In the genomic region with DNA sequence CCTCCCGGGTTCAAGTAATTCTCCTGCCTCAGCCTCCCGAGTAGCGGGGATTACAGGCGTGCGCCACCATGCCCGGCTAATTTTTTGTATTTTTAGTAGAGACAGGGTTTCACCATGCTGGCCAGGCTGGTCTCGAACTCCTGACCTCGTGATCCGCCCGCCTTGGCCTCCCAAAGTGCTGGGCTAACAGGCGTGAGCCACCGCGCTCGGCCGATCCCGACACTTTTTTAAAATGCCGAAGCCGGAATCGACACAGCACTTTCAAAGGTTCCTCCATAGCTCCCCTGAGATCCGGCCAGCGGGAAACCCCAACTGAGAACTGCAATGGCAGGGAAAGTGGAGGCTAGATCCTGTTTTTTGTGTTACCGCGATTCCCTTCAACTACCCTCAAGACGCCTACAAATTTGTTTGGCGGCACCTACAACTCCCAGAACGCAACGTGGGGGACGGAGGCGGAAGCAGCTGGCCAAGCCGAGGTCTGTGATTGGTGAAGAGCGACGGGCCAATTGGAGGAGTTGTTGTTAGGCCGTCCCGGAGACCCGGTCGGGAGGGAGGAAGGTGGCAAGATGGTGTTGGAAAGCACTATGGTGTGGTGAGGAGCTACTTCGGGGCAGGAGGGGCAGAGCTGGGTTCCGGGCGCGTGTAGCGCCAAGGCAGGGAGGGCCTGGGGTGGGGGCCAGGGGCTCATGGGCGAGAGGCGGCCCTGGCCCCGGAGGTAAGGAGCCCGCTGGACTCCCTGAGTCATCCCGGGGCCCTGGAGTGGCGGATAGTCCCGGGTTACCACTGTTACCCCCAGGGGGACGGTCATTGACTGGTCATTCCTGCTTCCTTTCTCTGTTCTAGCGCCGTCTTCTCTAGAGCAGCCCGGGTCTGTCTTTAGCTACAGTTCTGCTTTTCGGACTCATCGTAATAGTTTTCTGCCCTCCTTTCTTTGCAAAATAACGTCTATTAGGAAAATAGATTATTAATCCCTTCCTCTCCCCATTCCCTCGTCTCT, we compare ENCODE assay signal across 8 cellular contexts.
DNase-seq lines count a peak whose midpoint lies in the region; ATAC-seq and TF ChIP-seq lines count a peak whose summit lies in the region.

A gene (plus strand): TSS at position 518 of the 997 bp plus-strand sequence. CDS start 49 bp downstream, at position 567.

- TF ChIP-seq POLR2A in GM18951 (IDR thresholded peaks at IDR 0.05; ENCODE audit: extremely low read depth, insufficient read depth, insufficient read length): peak; percentile 87

- in situ Hi-C loops in GM18951 (cut with MboI; ENCODE audit: low sequenced_read_pairs, unreplicated experiment): no loop called here

- peak; percentile 99 for DNase-seq in AG08395 (ENCODE audit: low spot score)
- DNase-seq in NCI-H345 treated with DMSO at 0.1 percent for 48 hours (lab: John Stamatoyannopoulos, UW; ENCODE audit: unreplicated experiment): peak; percentile 100
- peak; percentile 70 to 83 (median 82) for DNase-seq in activated CD4-positive, CD25-positive, alpha-beta regulatory T cell (lab: John Stamatoyannopoulos, UW)
- DNase-seq in central memory CD4-positive, alpha-beta T cell: peak; percentile 94
- peak; percentile 97 for DNase-seq in iris pigment epithelial cell (ENCODE audit: low read depth)
- peak; percentile 89 to 90 for DNase-seq in stimulated activated CD4-positive, alpha-beta T cell treated with anti-CD3 and anti-CD28 coated beads, Interleukin-12 subunit alpha, Interleukin-12 subunit beta, amount 100 ng/mL, for 24 hours (ENCODE audit: low read depth in 2 of 2)

- peak; percentile 88 for ATAC-seq in HG03196 (IDR thresholded peaks at IDR 0.05; ENCODE audit: unreplicated experiment)

Comparison
In these comparisons a context has a peak if more than half of its experiments do, and no peak if none do; other contexts are left out.
1. Peak in every context shown above with its lines: DNase-seq and ATAC-seq.